Comparison of ENCODE assay signal across 8 cellular contexts in the genomic region with DNA sequence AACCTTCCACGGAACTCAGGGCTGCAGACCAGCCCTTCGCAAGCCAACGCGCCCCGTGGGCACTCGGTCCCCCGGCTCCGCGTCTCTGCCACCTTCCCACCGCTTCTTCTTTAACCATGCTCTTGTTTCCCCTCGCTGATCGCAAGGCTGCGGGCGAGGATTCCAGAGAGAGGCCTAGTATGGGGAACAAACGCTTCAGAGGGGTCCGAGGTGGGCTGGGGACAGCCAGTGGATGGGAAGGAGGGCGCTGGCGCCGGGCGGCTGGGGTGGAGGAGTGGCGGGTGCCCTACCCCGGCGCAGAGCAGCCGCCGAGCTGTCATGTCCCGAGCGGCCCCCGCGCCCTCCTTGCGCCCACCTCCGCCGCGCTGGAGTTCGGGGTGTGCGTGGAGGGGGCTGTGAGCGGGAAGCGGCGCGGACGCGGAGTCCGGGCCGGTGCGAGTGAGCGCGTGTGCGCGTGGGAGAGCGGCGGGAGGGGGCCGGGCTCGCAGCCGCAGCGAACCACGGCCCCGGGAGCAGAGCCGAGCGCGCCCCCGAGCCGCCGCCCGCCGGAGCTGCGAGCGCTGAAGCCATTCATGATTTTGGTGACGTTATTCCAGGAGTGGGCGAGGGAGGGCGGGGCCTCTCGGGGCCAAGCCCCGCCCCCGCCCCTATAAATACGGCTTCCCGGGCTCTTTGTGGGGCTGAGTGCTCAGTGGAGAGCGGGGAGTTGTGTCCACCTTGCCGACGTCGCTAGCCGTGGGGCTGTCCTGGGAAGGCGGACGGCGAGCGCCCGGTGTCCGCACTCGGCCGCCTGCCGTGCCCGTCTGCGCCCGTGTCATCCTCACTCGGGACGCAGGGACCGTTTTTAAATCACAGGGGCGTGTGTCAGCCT. TPM values are rescaled to one million over a fixed set of nuclear protein-coding genes. Genes with fewer than 3 reads are reported as not detected.
DNase-seq lines count a peak whose midpoint lies in the region; ATAC-seq and TF ChIP-seq lines count a peak whose summit lies in the region.

A gene (plus strand): TSS at position 680 of the 871 bp plus-strand sequence. CDS start 205 bp downstream, outside the sequence.

- POLR2A ChIA-PET in CD4-positive, alpha-beta memory T cell (lab: Charles Lee; ENCODE audit: partially characterized antibody) = interaction anchor here (0.8 to 14.7 kb wide), 17 partner anchors 8 to 310 kb away, joined by 3 to 435 read pairs (median 23); a partner anchor contains a TSS

- H3K27me3 Mint-ChIP-seq in CD4-positive, alpha-beta memory T cell = no peaks in the 10 kb centered on the region
- H3K27me3 Mint-ChIP-seq in activated naive CD4-positive, alpha-beta T cell treated with anti-CD3 and anti-CD28 coated beads, Interleukin-2, amount 10 ng/mL, durations not matched to agents 7 days and 5 days = peaks cover 16% of the 10 kb centered on the region

- no peaks in the 10 kb centered on the region for H3K9me3 ChIP-seq in CD4-positive, alpha-beta memory T cell (ENCODE audit: control insufficient read depth in 1 of 2, low read length in 2 of 2)
- H3K9me3 ChIP-seq in SK-N-MC (ENCODE audit: low read depth, low read length) = no peaks in the 10 kb centered on the region

- H3K27ac Mint-ChIP-seq in CD4-positive, alpha-beta memory T cell = peak within 1 kb of the TSS; percentile 87 to 97 (median 91)
- peak within 1 kb of the TSS; percentile 97 for H3K27ac Mint-ChIP-seq in activated naive CD4-positive, alpha-beta T cell treated with anti-CD3 and anti-CD28 coated beads, Interleukin-2, amount 10 ng/mL, durations not matched to agents 7 days and 5 days

- H3K27me3 ChIP-seq in CD4-positive, alpha-beta memory T cell (ENCODE audit: insufficient read depth, low read length) = no peaks in the 10 kb centered on the region

- DNase-seq in CD4-positive, alpha-beta memory T cell = peak; percentile 88 to 91 (median 89)
- DNase-seq in GM20000 (ENCODE audit: low spot score) = peak; percentile 96
- peak; percentile 63 for DNase-seq in HuH-7.5 (ENCODE audit: low spot score)
- peak; percentile 68 for DNase-seq in SK-N-MC (ENCODE audit: low read depth, low spot score)
- peak; percentile 89 for DNase-seq in activated naive CD4-positive, alpha-beta T cell treated with anti-CD3 and anti-CD28 coated beads, Interleukin-2, amount 10 ng/mL, durations not matched to agents 7 days and 5 days
- DNase-seq in glomerular endothelial cell (ENCODE audit: extremely low read depth, low read depth, low spot score) = no peak
- DNase-seq in omental fat pad (ENCODE audit: low spot score) = peak; percentile 73

- CTCF ChIA-PET in CD4-positive, alpha-beta memory T cell (lab: Charles Lee; ENCODE audit: partially characterized antibody) = interaction anchor here (0.8 to 19.3 kb wide), 10 partner anchors 7 to 481 kb away, joined by 3 to 296 read pairs (median 5); a partner anchor contains a TSS
- CTCF ChIA-PET in activated naive CD4-positive, alpha-beta T cell treated with anti-CD3 and anti-CD28 coated beads, Interleukin-2, amount 10 ng/mL, durations not matched to agents 7 days and 5 days (lab: Charles Lee) = interaction anchor here (2.5 to 13.7 kb wide), 3 partner anchors 23 to 480 kb away, joined by 10 to 96 read pairs (median 10); no protein-coding TSS in a partner anchor

- ATAC-seq in omental fat pad (ENCODE audit: low FRiP score) = peak; percentile 89

- peaks cover 5% of the 10 kb centered on the region for H3K36me3 ChIP-seq in CD4-positive, alpha-beta memory T cell (ENCODE audit: insufficient read depth, low read length)
- H3K36me3 ChIP-seq in SK-N-MC (ENCODE audit: insufficient read depth, low read length) = peaks cover 42% of the 10 kb centered on the region

- peak within 1 kb of the TSS; percentile 89 to 99 (median 96) for H3K4me3 Mint-ChIP-seq in CD4-positive, alpha-beta memory T cell
- peak within 1 kb of the TSS; percentile 79 for H3K4me3 Mint-ChIP-seq in activated naive CD4-positive, alpha-beta T cell treated with anti-CD3 and anti-CD28 coated beads, Interleukin-2, amount 10 ng/mL, durations not matched to agents 7 days and 5 days

- H3K9ac ChIP-seq in SK-N-MC (ENCODE audit: insufficient read length) = peak within 1 kb of the TSS; percentile 98

- peak within 1 kb of the TSS; percentile 63 to 92 for H3K4me3 ChIP-seq in CD4-positive, alpha-beta memory T cell (ENCODE audit: low read length in 2 of 2)
- peak within 1 kb of the TSS; percentile 82 for H3K4me3 ChIP-seq in SK-N-MC

- peaks cover 13 to 33% of the 10 kb centered on the region in 2 donors for H3K36me3 Mint-ChIP-seq in CD4-positive, alpha-beta memory T cell
- peaks cover 24% of the 10 kb centered on the region for H3K36me3 Mint-ChIP-seq in activated naive CD4-positive, alpha-beta T cell treated with anti-CD3 and anti-CD28 coated beads, Interleukin-2, amount 10 ng/mL, durations not matched to agents 7 days and 5 days

- intact Hi-C loops in CD4-positive, alpha-beta memory T cell (cut with micrococcal nuclease) = loop anchor here (1.0 to 2.0 kb wide), 6 partner anchors 23 to 480 kb away; no protein-coding TSS in a partner anchor

- peaks cover 0 to 4% (median 0%) of the 10 kb centered on the region in 8 donors for H3K9me3 Mint-ChIP-seq in CD4-positive, alpha-beta memory T cell
- no peaks in the 10 kb centered on the region for H3K9me3 Mint-ChIP-seq in activated naive CD4-positive, alpha-beta T cell treated with anti-CD3 and anti-CD28 coated beads, Interleukin-2, amount 10 ng/mL, durations not matched to agents 7 days and 5 days

- H3K4me1 ChIP-seq in CD4-positive, alpha-beta memory T cell (ENCODE audit: insufficient read depth, low read length) = peaks cover 64% of the 10 kb centered on the region

- peak within 1 kb of the TSS; percentile 93 for H3K27ac ChIP-seq in CD4-positive, alpha-beta memory T cell (ENCODE audit: low read depth, low read length)
- H3K27ac ChIP-seq in SK-N-MC (peak within 1 kb of the TSS; percentile 87), temporal lobe (ENCODE audit: low read depth, low read length) (peak within 1 kb of the TSS; percentile 40)

- H3K4me1 Mint-ChIP-seq in CD4-positive, alpha-beta memory T cell = peaks cover 36 to 76% (median 55%) of the 10 kb centered on the region in 4 donors
- H3K4me1 Mint-ChIP-seq in activated naive CD4-positive, alpha-beta T cell treated with anti-CD3 and anti-CD28 coated beads, Interleukin-2, amount 10 ng/mL, durations not matched to agents 7 days and 5 days = peaks cover 61% of the 10 kb centered on the region

- TF ChIP-seq CTCF in GM20000 (IDR thresholded peaks at IDR 0.05; ENCODE audit: extremely low read depth, missing control alignments) = peak; percentile 12
- no peak for TF ChIP-seq CTCF in omental fat pad (IDR thresholded peaks at IDR 0.05)

RNA-seq across cellular contexts. Expression of the gene that starts here (rescaled TPM):
- total RNA-seq in CD4-positive, alpha-beta memory T cell = 100 to 1,000 TPM; 335 to 364 TPM
- 100 to 1,000 TPM; 119 to 136 TPM for polyA plus RNA-seq in CD4-positive, alpha-beta memory T cell
- total RNA-seq in glomerular endothelial cell (21.4 and 23.0 TPM in 2 replicates), omental fat pad (10 to 100 TPM; 14.4 to 20.6 (median 19.4) TPM), temporal lobe (37.4 TPM)

Comparison
In these comparisons a context has a peak if more than half of its experiments do, and no peak if none do; other contexts are left out.
1. H3K27ac ChIP-seq: peak in every context shown above with its lines; median percentile 93 in CD4-positive, alpha-beta memory T cell; 87 in SK-N-MC; 40 in temporal lobe.